In the genomic region with DNA sequence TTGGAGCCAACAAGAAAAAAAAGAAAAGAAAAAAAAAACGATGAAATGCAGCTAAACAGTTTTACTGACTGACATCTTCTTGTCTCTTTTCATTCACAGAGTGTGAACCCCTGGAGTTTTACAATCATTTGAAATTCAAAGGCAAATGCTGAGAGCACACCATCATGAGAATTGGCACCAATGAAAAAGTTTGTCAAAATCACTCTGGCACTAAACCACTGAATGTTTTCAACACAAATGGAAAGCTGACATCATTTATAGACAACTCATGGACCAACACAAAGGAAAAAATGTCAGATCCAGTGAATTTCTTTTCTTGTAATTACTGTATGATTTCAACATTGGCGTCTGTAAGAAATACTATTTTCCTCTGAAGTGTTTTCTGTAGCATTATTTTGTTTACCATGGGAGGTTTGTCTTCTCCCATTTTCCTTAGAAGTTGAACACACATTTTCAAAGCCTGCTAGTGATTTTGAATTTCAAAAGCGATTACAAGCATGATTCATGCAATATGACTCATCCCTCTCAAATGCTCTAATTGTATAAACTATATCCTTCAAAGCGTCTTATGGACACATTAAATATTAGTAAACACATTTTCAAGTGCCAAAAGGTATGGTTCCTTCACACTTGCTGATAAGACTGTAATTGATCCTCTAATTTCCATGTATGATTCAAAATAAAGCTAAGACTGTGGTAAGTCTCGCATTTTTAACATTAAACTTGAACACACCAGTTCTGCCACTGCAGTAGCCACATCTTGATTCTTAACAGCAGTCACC, we compare ENCODE assay signal across 18 cellular contexts.
DNase-seq lines count a peak whose midpoint lies in the region; ATAC-seq and TF ChIP-seq lines count a peak whose summit lies in the region.
"Had no signal": no experiment of that assay in that cellular context is flagged by ENCODE, and none has a peak within 500 bp of the region (broad histone marks: within the 10 kb centered on the region; RNA-seq: fewer than 3 reads in every experiment).

No MANE protein-coding gene starts in this region.

- in situ Hi-C loops in G401 (cut with HindIII; ENCODE audit: low sequenced_read_pairs): no loop called here

- H3K27ac ChIP-seq in left lung (no peak overlapping the region), right lobe of liver (no peak overlapping the region)
- H3K27ac ChIP-seq: gastroesophageal sphincter had no signal

- H3K4me1 ChIP-seq in left lung (no peaks in the 10 kb centered on the region), right lobe of liver (peaks cover 0 to 12% (median 3%) of the 10 kb centered on the region in 4 donors)
- H3K4me1 ChIP-seq: gastroesophageal sphincter had no signal

- H3K27me3 ChIP-seq in left lung (no peaks in the 10 kb centered on the region), right lobe of liver (no peaks in the 10 kb centered on the region)
- H3K27me3 ChIP-seq: gastroesophageal sphincter, tibial nerve had no signal

- TF ChIP-seq CTCF in left lung (IDR thresholded peaks at IDR 0.05): no peak
- no peak for TF ChIP-seq CTCF in right lobe of liver (IDR thresholded peaks at IDR 0.05)

- H3K9me3 ChIP-seq in left lung (no peaks in the 10 kb centered on the region), right lobe of liver (no peaks in the 10 kb centered on the region)
- H3K9me3 ChIP-seq: gastroesophageal sphincter, tibial nerve had no signal

- TF ChIP-seq POLR2A in right lobe of liver (IDR thresholded peaks at IDR 0.05): no peak

- H3K4me3 ChIP-seq in left lung (no peak overlapping the region), right lobe of liver (no peak overlapping the region)
- H3K4me3 ChIP-seq: gastroesophageal sphincter, tibial nerve had no signal

- ATAC-seq in left lung: peak; percentile 39
- no peak for ATAC-seq in HG02678 (IDR thresholded peaks at IDR 0.05; ENCODE audit: unreplicated experiment)
- ATAC-seq in right lobe of liver: no peak
- ATAC-seq: gastroesophageal sphincter had no signal

- intact Hi-C loops in left lung (cut with DNase I): no loop called here
- intact Hi-C loops in right lobe of liver (cut with DNase I): no loop called here

- WGBS in right lobe of liver (ENCODE audit: insufficient coverage, low coverage, low lambda C conversion rate, missing lambda C conversion rate): 56% methylated on average over 5 of the region's 5 CpGs

- DNase-seq in COLO829 (ENCODE audit: low spot score): peak; percentile 13
- peak; percentile 38 for DNase-seq in NCI-H146 (lab: John Stamatoyannopoulos, UW)
- DNase-seq in astrocyte of the hippocampus (ENCODE audit: low read depth, low spot score): peak; percentile 68
- no peak for DNase-seq in left lung
- DNase-seq in SKM-1 (lab: John Stamatoyannopoulos, UW; ENCODE audit: unreplicated experiment): no peak
- DNase-seq in G401 (ENCODE audit: low spot score): no peak
- no peak for DNase-seq in right lobe of liver
- DNase-seq: activated CD4-positive, alpha-beta T cell treated with anti-CD3 and anti-CD28 coated beads for 1 hour; activated T-cell treated with anti-CD3 and anti-CD28 coated beads for 4 hours; DMS 273 treated with DMSO at 0.1 percent for 48 hours; KG1; kidney; NCI-H1694 treated with DMSO at 0.1 percent for 48 hours; stimulated activated CD4-positive, alpha-beta T cell treated with anti-CD3 and anti-CD28 coated beads, Interleukin-1b, Interleukin-23, amount 100 ng/mL, for 48 hours; stimulated activated CD8-positive, alpha-beta memory T cell treated with anti-CD3 and anti-CD28 coated beads, Interleukin-4, amount 100 ng/mL, for 48 hours had no signal

- H3K36me3 ChIP-seq in left lung (no peaks in the 10 kb centered on the region), right lobe of liver (no peaks in the 10 kb centered on the region)
- H3K36me3 ChIP-seq: gastroesophageal sphincter, tibial nerve had no signal

Comparison
In these comparisons a context has a peak if more than half of its experiments do, and no peak if none do; other contexts are left out.
1. DNase-seq: peak in COLO829 (single experiment), NCI-H146 (single experiment) and astrocyte of the hippocampus (single experiment); none in left lung (0 of 2), SKM-1 (single experiment), G401 (single experiment) and right lobe of liver (0 of 3).